Comparison of ENCODE assay signal across 17 cellular contexts in the genomic region with DNA sequence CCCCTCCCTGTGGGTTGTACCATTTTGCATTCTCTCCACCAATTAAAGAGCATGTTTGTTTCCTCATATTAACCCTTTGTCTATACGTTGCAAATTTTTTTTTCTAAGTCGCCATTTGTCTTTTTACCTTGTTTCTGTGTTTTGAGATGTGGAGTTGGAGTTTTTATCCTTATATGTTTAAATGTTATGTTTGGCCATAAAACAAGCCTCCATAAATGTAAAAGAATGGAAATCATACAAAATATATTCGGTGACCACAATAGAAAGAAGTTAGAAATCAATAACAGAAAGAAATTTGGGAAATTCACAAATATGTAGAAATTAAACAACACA. TPM values are rescaled to one million over a fixed set of nuclear protein-coding genes. Genes with fewer than 3 reads are reported as not detected.
DNase-seq lines count a peak whose midpoint lies in the region; ATAC-seq, FAIRE-seq and TF ChIP-seq lines count a peak whose summit lies in the region.
"Had no signal": no experiment of that assay in that cellular context is flagged by ENCODE, and none has a peak within 500 bp of the region (broad histone marks: within the 10 kb centered on the region; RNA-seq: fewer than 3 reads in every experiment).

No MANE protein-coding gene starts in this region.

- no peak overlapping the region for H3K18ac ChIP-seq in trophoblast cell (ENCODE audit: low read length)

- DNase-seq in GM12892 (ENCODE audit: insufficient read length) (no peak), GM23338 (ENCODE audit: low spot score) (no peak), Karpas-422 (no peak), glutamatergic neuron (no peak), trophoblast cell (no peak), dermis blood vessel endothelial cell (no peak), NCI-H1694 treated with DMSO at 0.1 percent for 48 hours (lab: John Stamatoyannopoulos, UW) (no peak), SJCRH30 (no peak)
- DNase-seq: BE2C; Calu3; CD4-positive, alpha-beta T cell; GM23248; NCI-H1436; NCI-H2081; NCI-H510A; NCI-H82 had no signal

- no peak for TF ChIP-seq POLR2A in GM12892 (IDR thresholded peaks at IDR 0.05; ENCODE audit: low read depth, low read length)

- H3K36me3 ChIP-seq in GM23338 (ENCODE audit: insufficient read depth) (no peaks in the 10 kb centered on the region), Karpas-422 (ENCODE audit: insufficient read depth, low read length) (peaks cover 9% of the 10 kb centered on the region; the same call in 1 of the 2 replicates), trophoblast cell (ENCODE audit: control insufficient read depth in 1 of 2, insufficient read depth in 2 of 2, low read length in 2 of 2) (no peaks in the 10 kb centered on the region), SJCRH30 (peaks cover 3% of the 10 kb centered on the region; the same call in 1 of the 2 replicates)
- H3K36me3 ChIP-seq: BE2C had no signal

- no peaks in the 10 kb centered on the region for H3K79me1 ChIP-seq in trophoblast cell (ENCODE audit: low read length)

- H3K9me3 Mint-ChIP-seq in GM23338, result no peaks in the 10 kb centered on the region
- no peaks in the 10 kb centered on the region for H3K9me3 Mint-ChIP-seq in glutamatergic neuron (ENCODE audit: unreplicated experiment)
- H3K9me3 Mint-ChIP-seq: CD4-positive, alpha-beta T cell had no signal

- no CpG with 5 or more reads among the region's 3 CpGs for whole genome bisulfite sequencing in trophoblast cell (ENCODE audit: extremely low coverage, insufficient coverage, insufficient read length)

- no peak overlapping the region for H4K91ac ChIP-seq in trophoblast cell (ENCODE audit: low read depth, low read length)

- H3K9ac ChIP-seq in Karpas-422 (ENCODE audit: low read length), result no peak overlapping the region
- H3K9ac ChIP-seq in trophoblast cell (ENCODE audit: low read length), result no peak overlapping the region
- H3K9ac ChIP-seq: GM23248 had no signal

- no peak overlapping the region for H4K8ac ChIP-seq in trophoblast cell (ENCODE audit: low read depth, low read length)

- H3K4me2 ChIP-seq in GM23338, result no peak overlapping the region
- H3K4me2 ChIP-seq in Karpas-422 (ENCODE audit: low read depth, low read length, poor library complexity, severe bottlenecking), result no peak overlapping the region
- H3K4me2 ChIP-seq in trophoblast cell (ENCODE audit: low read length), result no peak overlapping the region

- H3K4me1 ChIP-seq in GM23338 (ENCODE audit: insufficient read depth) (no peaks in the 10 kb centered on the region), Karpas-422 (ENCODE audit: low read length) (peaks cover 49% of the 10 kb centered on the region), trophoblast cell (ENCODE audit: control insufficient read depth in 1 of 2, insufficient read depth in 2 of 2, low read length in 2 of 2) (peaks cover 0 to 2% of the 10 kb centered on the region in 2 experiments), SJCRH30 (no peaks in the 10 kb centered on the region; the same call in 1 of the 2 replicates)
- H3K4me1 ChIP-seq: BE2C had no signal

- H3K36me3 Mint-ChIP-seq in GM23338 (ENCODE audit: low read depth) (no peaks in the 10 kb centered on the region), glutamatergic neuron (ENCODE audit: unreplicated experiment) (no peaks in the 10 kb centered on the region)

- H3K27ac ChIP-seq in GM23338 (ENCODE audit: low read depth), result no peak overlapping the region
- H3K27ac ChIP-seq in Karpas-422 (ENCODE audit: low read length), result peak overlapping the region; percentile 70
- no peak overlapping the region for H3K27ac ChIP-seq in trophoblast cell (ENCODE audit: low read depth, low read length)
- no peak overlapping the region for H3K27ac ChIP-seq in SJCRH30
- H3K27ac ChIP-seq: GM23248 had no signal

- no peaks in the 10 kb centered on the region for H4K20me1 ChIP-seq in GM23338 (replicated peaks; ENCODE audit: insufficient read depth)
- no peaks in the 10 kb centered on the region for H4K20me1 ChIP-seq in Karpas-422 (ENCODE audit: insufficient read depth, low read depth, low read length)

- peak; percentile 87 for FAIRE-seq in GM12892 (lab: Jason Lieb, UNC)
- FAIRE-seq: K562 had no signal

- no peak overlapping the region for H4K12ac ChIP-seq in trophoblast cell (ENCODE audit: low read depth, low read length)

- TF ChIP-seq CTCF in GM23338 (conservative IDR thresholded peaks at IDR 0.05; ENCODE audit: low read depth in 2 of 2) (no peak), glutamatergic neuron (IDR thresholded peaks at IDR 0.05; ENCODE audit: partially characterized antibody, unreplicated experiment) (no peak)

- H3K4me1 Mint-ChIP-seq in GM23338 (peaks cover 10% of the 10 kb centered on the region), glutamatergic neuron (ENCODE audit: low read depth, unreplicated experiment) (peaks cover 23% of the 10 kb centered on the region)

- H3K27me3 ChIP-seq in GM23338 (ENCODE audit: insufficient read depth) (no peaks in the 10 kb centered on the region), Karpas-422 (ENCODE audit: low read length) (no peaks in the 10 kb centered on the region), trophoblast cell (ENCODE audit: insufficient read depth, low read length) (no peaks in the 10 kb centered on the region), SJCRH30 (no peaks in the 10 kb centered on the region)

- H2AFZ ChIP-seq in GM23338 (peak overlapping the region; percentile 43; the same call in 1 of the 2 replicates), Karpas-422 (ENCODE audit: low read length) (no peak overlapping the region), trophoblast cell (ENCODE audit: insufficient read depth, low read length, poor library complexity) (no peak overlapping the region)
- H2AFZ ChIP-seq: GM23248 had no signal

- no peak overlapping the region for H3K23ac ChIP-seq in trophoblast cell (ENCODE audit: low read length)

- H3K27me3 Mint-ChIP-seq in GM23338 (ENCODE audit: insufficient read depth, low read depth, poor library complexity), result peaks cover 4% of the 10 kb centered on the region
- H3K27me3 Mint-ChIP-seq in glutamatergic neuron (ENCODE audit: unreplicated experiment), result no peaks in the 10 kb centered on the region

- no peak overlapping the region for H2BK120ac ChIP-seq in trophoblast cell (ENCODE audit: insufficient read depth, low read length, poor library complexity)

- H2BK5ac ChIP-seq in trophoblast cell (ENCODE audit: low read depth, low read length, poor library complexity), result no peak overlapping the region

- no peak overlapping the region for H3K4ac ChIP-seq in trophoblast cell (ENCODE audit: low read depth, low read length)

- H3K79me2 ChIP-seq in GM23338 (replicated peaks; ENCODE audit: insufficient read depth) (no peaks in the 10 kb centered on the region), Karpas-422 (ENCODE audit: low read length) (peaks cover 79% of the 10 kb centered on the region), trophoblast cell (ENCODE audit: control insufficient read depth, insufficient read depth, low read length, poor library complexity) (no peaks in the 10 kb centered on the region)

- no peak overlapping the region for H2BK12ac ChIP-seq in trophoblast cell (ENCODE audit: low read length)

- H3K4me3 Mint-ChIP-seq in GM23338 (no peak overlapping the region), glutamatergic neuron (ENCODE audit: unreplicated experiment) (no peak overlapping the region)
- H3K4me3 Mint-ChIP-seq: CD4-positive, alpha-beta T cell had no signal

- H2AK5ac ChIP-seq in trophoblast cell (ENCODE audit: low read length), result no peak overlapping the region

- H3K9me3 ChIP-seq in Karpas-422 (ENCODE audit: low read length), result no peaks in the 10 kb centered on the region
- H3K9me3 ChIP-seq in trophoblast cell (ENCODE audit: insufficient read depth, low read depth, low read length), result no peaks in the 10 kb centered on the region
- H3K9me3 ChIP-seq in SJCRH30 (replicated peaks), result no peaks in the 10 kb centered on the region
- H3K9me3 ChIP-seq: BE2C had no signal

- H3K4me3 ChIP-seq in GM23338 (no peak overlapping the region), Karpas-422 (ENCODE audit: low read length) (no peak overlapping the region), trophoblast cell (ENCODE audit: low read depth, low read length) (no peak overlapping the region), SJCRH30 (no peak overlapping the region)
- H3K4me3 ChIP-seq: GM23248, K562 had no signal

- H3K27ac Mint-ChIP-seq in GM23338 (no peak overlapping the region), glutamatergic neuron (ENCODE audit: unreplicated experiment) (peak overlapping the region; percentile 31)
- H3K27ac Mint-ChIP-seq: CD4-positive, alpha-beta T cell had no signal

- no peaks in the 10 kb centered on the region for H3F3A ChIP-seq in GM23338 (replicated peaks; ENCODE audit: low read depth)

- no peaks in the 10 kb centered on the region for H3K9me2 ChIP-seq in GM23338 (ENCODE audit: insufficient read depth)
- no peaks in the 10 kb centered on the region for H3K9me2 ChIP-seq in Karpas-422 (replicated peaks; ENCODE audit: insufficient read depth, low read length)

- H3K14ac ChIP-seq in trophoblast cell (ENCODE audit: low read length), result no peak overlapping the region

- no peak for ATAC-seq in GM23338
- ATAC-seq: K562 had no signal

TF ChIP-seq in GM23338, 12 proteins besides CTCF, POLR2A, EP300 and RAD21 (continues in another document):
- TF ChIP-seq EZH2phosphoT487 (IDR thresholded peaks at IDR 0.05; ENCODE audit: unreplicated experiment) (no peak), POLR2AphosphoS5 (IDR thresholded peaks at IDR 0.05; ENCODE audit: low read depth) (no peak), ZNF331 (CRISPR knock-in tag; IDR thresholded peaks at IDR 0.05; ENCODE audit: low read depth) (no peak)

RNA-seq across cellular contexts. Expression of gene LRRK1, which starts 29.2 kb away (rescaled TPM):
- polyA plus RNA-seq in GM12892 (2012; ENCODE audit: missing spikeins), result 15.9 TPM
- 2.6 and 4.4 TPM in 2 replicates for total RNA-seq in GM23338 (2014; rRNA removed; shearing (Covaris generic))
- polyA plus RNA-seq in GM23338 (2016; fragmentation: Nextera tagmentation; extraction: Ambion mirVana), result 4.1 and 4.5 TPM in 2 replicates
- total RNA-seq in Karpas-422 (2014; rRNA removed; shearing (Covaris generic); ENCODE audit: low replicate concordance), result 46.6 and 87.3 TPM in 2 replicates
- total RNA-seq in glutamatergic neuron (ENCODE audit: unreplicated experiment) (1.5 TPM), dermis blood vessel endothelial cell (12.1 and 14.2 TPM in 2 replicates)
- polyA plus RNA-seq in trophoblast cell (2013), result 1.1 and 1.2 TPM in 2 replicates
- total RNA-seq in SJCRH30 (2014; rRNA removed; shearing (Covaris generic)), result 5.5 and 5.8 TPM in 2 replicates
